Comparison of ENCODE assay signal across 10 cellular contexts in the genomic region with DNA sequence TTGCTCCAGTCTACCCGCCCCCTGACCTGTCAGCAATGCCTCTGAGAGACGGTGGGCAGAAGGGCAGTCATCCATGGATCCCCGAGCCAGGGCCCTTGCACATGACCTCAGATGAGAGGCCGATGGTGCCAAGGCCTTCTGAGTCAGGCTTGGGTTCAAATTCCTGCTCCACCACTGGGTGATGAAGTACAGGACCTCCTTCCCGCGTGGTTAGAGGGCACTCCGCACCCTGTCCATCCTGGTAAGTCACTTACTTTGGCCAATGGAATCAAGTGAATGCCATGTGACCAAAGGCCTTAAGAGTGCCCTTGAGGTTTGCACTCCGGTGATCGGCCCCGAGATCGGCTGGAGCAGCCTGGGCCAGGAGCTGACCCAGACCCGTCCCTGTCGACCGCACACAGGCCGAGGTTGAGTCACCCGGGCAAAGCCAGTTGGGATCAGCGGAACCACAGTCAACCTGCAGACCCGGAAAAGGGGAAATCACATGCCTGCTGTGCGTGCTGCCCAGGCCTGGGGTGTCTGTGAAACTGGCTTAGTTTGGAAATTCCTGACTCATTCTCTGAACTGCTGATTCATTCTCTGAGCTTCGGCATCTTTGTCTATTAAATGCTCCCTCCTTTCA. TPM values are rescaled to one million over a fixed set of nuclear protein-coding genes. Genes with fewer than 3 reads are reported as not detected.
DNase-seq lines count a peak whose midpoint lies in the region; ATAC-seq and TF ChIP-seq lines count a peak whose summit lies in the region.
"Had no signal": no experiment of that assay in that cellular context is flagged by ENCODE, and none has a peak within 500 bp of the region (broad histone marks: within the 10 kb centered on the region; RNA-seq: fewer than 3 reads in every experiment).

No MANE protein-coding gene starts in this region.

- no peaks in the 10 kb centered on the region for H3K9me2 ChIP-seq in hepatocyte (replicated peaks; ENCODE audit: insufficient read depth)

- TF ChIP-seq CTCF in hepatocyte (IDR thresholded peaks at IDR 0.05; ENCODE audit: poor library complexity) (no peak), coronary artery (IDR thresholded peaks at IDR 0.05) (no peak)

- H4K20me1 ChIP-seq in hepatocyte (ENCODE audit: insufficient read depth, poor library complexity, severe bottlenecking): no peaks in the 10 kb centered on the region

- H3K36me3 ChIP-seq in adipocyte (ENCODE audit: control insufficient read depth, insufficient read depth, low read length, severe bottlenecking) (no peaks in the 10 kb centered on the region), hepatocyte (replicated peaks; ENCODE audit: insufficient read depth, low read depth) (no peaks in the 10 kb centered on the region)

- ATAC-seq in HG02678 (IDR thresholded peaks at IDR 0.05; ENCODE audit: unreplicated experiment): no peak

- H3K79me2 ChIP-seq in hepatocyte: no peaks in the 10 kb centered on the region

- no peak overlapping the region for H3K4me2 ChIP-seq in hepatocyte

- H3K4me3 ChIP-seq in adipocyte (ENCODE audit: low read length) (no peak overlapping the region), hepatocyte (no peak overlapping the region), coronary artery (no peak overlapping the region)
- H3K4me3 ChIP-seq: SK-N-MC had no signal

- H3K9ac ChIP-seq in adipocyte (ENCODE audit: low read length): no peak overlapping the region

- H3K27ac ChIP-seq in hepatocyte: no peak overlapping the region
- no peak overlapping the region for H3K27ac ChIP-seq in coronary artery
- H3K27ac ChIP-seq: SK-N-MC had no signal

- peaks cover 10% of the 10 kb centered on the region for H3K9me3 ChIP-seq in adipocyte (ENCODE audit: control insufficient read depth, low read length)
- H3K9me3 ChIP-seq in hepatocyte (ENCODE audit: low read depth): no peaks in the 10 kb centered on the region

- 84% methylated on average over 20 of the region's 20 CpGs for WGBS in hepatocyte (ENCODE audit: low lambda C conversion rate, missing lambda C conversion rate)

- in situ Hi-C loops in ACHN (cut with HindIII; ENCODE audit: low pct_ligation_motif_present, low pct_unique_long_range_greater_than_20kb, low sequenced_read_pairs): no loop called here

- H3K4me1 ChIP-seq in adipocyte (ENCODE audit: control insufficient read depth, insufficient read depth, low read length) (peaks cover 28% of the 10 kb centered on the region), hepatocyte (ENCODE audit: insufficient read depth) (no peaks in the 10 kb centered on the region)

- H3K27me3 ChIP-seq in adipocyte (replicated peaks; ENCODE audit: control insufficient read depth, insufficient read depth, low read length) (peaks cover 12% of the 10 kb centered on the region), hepatocyte (no peaks in the 10 kb centered on the region)

- DNase-seq in ACHN (peak; percentile 97), HK-2 (ENCODE audit: unreplicated experiment) (peak; percentile 95), adipocyte (ENCODE audit: low read depth) (peak; percentile 92), hepatocyte (ENCODE audit: low spot score) (peak; percentile 49), coronary artery (ENCODE audit: low spot score) (no peak), LoVo (ENCODE audit: low spot score) (no peak)
- DNase-seq in stimulated activated CD4-positive, alpha-beta T cell treated with anti-CD3 and anti-CD28 coated beads, Interleukin-15, amount 100 ng/mL, for 24 hours: no peak
- DNase-seq: NCI-H1105 had no signal

- no peak overlapping the region for H2AFZ ChIP-seq in hepatocyte

RNA-seq across cellular contexts. Expression of a gene that starts 48.9 kb away (rescaled TPM):
- total RNA-seq in hepatocyte: 20.6 and 23.4 TPM in 2 replicates
- polyA plus RNA-seq in hepatocyte: 13.0 and 15.3 TPM in 2 replicates

Comparison
In these comparisons a context has a peak if more than half of its experiments do, and no peak if none do; other contexts are left out.
1. DNase-seq: peak in ACHN (single experiment), HK-2 (single experiment), adipocyte (single experiment) and hepatocyte (single experiment); none in coronary artery (single experiment), stimulated activated CD4-positive, alpha-beta T cell treated with anti-CD3 and anti-CD28 coated beads, Interleukin-15, amount 100 ng/mL, for 24 hours (single experiment) and LoVo (single experiment).